ENCODE assay signal across 10 cellular contexts in the genomic region with DNA sequence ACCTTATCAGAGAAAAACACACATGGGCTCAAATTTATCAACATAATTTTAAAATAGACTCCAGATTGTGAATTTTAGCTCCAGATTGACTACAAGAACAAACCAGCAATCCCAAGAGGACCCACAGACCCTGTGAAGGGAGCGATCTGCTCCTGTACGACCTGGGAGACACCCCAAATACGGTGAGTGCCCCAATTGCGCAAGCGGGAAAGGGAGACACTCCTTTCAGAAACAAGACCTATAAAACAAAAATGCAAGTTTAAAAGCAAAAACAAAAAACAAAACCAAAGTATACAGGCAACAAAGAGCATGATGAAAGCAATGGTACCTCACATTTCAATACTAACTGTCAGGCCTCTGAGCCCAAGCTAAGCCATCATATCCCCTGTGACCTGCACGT. TPM values are rescaled to one million over a fixed set of nuclear protein-coding genes. Genes with fewer than 3 reads are reported as not detected.
"Had no signal": no experiment of that assay in that cellular context is flagged by ENCODE, and none has a peak within 500 bp of the region (broad histone marks: within the 10 kb centered on the region; RNA-seq: fewer than 3 reads in every experiment).

No MANE protein-coding gene starts in this region.

- H2AFZ ChIP-seq: GM23248 had no signal

- H3K9me3 ChIP-seq: HAP-1 had no signal

- ATAC-seq: HCT116 had no signal

- H3K27ac ChIP-seq: GM23248, HL-60 had no signal

- DNase-seq: GM23248, GOT3, H7, HFFc6, KG1 had no signal

- H3K9ac ChIP-seq: GM23248 had no signal

- H3K36me3 ChIP-seq: HAP-1 had no signal

- H3K4me3 ChIP-seq: GM23248, HAP-1 had no signal

RNA-seq across cellular contexts. Expression of a gene that starts 32.1 kb away (rescaled TPM):
- total RNA-seq: GM23248, HT1080 had no signal
- polyA plus RNA-seq: GM23248, IgD-negative memory B cell had no signal
